9 cellular contexts compared by ENCODE assay signal in genomic region chr22:42857845-42858481, GRCh38. TPM values are rescaled to one million over a fixed set of nuclear protein-coding genes. Genes with fewer than 3 reads are reported as not detected.
DNase-seq lines count a peak whose midpoint lies in the region; ATAC-seq and TF ChIP-seq lines count a peak whose summit lies in the region.
"Had no signal": no experiment of that assay in that cellular context is flagged by ENCODE, and none has a peak within 500 bp of the region (broad histone marks: within the 10 kb centered on the region; RNA-seq: fewer than 3 reads in every experiment).

No MANE protein-coding gene starts in this region.

- no peaks in the 10 kb centered on the region for H3K9me3 Mint-ChIP-seq in activated T-helper 17 cell treated with anti-CD3 and anti-CD28 coated beads, Interleukin-2, amount 50 U/mL, for 72 hours

- H3K27ac ChIP-seq in right lobe of liver (peak overlapping the region; percentile 98 to 99 (median 99)), testis (peak overlapping the region in 1 of 2 donors; percentile 96)

- no peak overlapping the region for H3K27ac Mint-ChIP-seq in activated T-helper 17 cell treated with anti-CD3 and anti-CD28 coated beads, Interleukin-2, amount 50 U/mL, for 72 hours

- DNase-seq in NCI-H1105 treated with DMSO at 0.1 percent for 48 hours (lab: John Stamatoyannopoulos, UW) (peak; percentile 15), NCI-H1105 (lab: John Stamatoyannopoulos, UW) (no peak), right lobe of liver (peak in 2 of 3 donors; percentile 71 to 75), testis (no peak), NCI-H748 (lab: John Stamatoyannopoulos, UW; ENCODE audit: unreplicated experiment) (no peak), NCI-H345 treated with DMSO at 0.1 percent for 48 hours (lab: John Stamatoyannopoulos, UW; ENCODE audit: unreplicated experiment) (no peak)
- no peak for DNase-seq in effector CD8-positive, alpha-beta T cell (lab: John Stamatoyannopoulos, UW)

- no peaks in the 10 kb centered on the region for H3K27me3 Mint-ChIP-seq in activated T-helper 17 cell treated with anti-CD3 and anti-CD28 coated beads, Interleukin-2, amount 50 U/mL, for 72 hours

- TF ChIP-seq CTCF in right lobe of liver (IDR thresholded peaks at IDR 0.05) (no peak), testis (IDR thresholded peaks at IDR 0.05) (no peak)

- H3K4me1 ChIP-seq in right lobe of liver (peaks cover 0 to 13% (median 4%) of the 10 kb centered on the region in 4 donors), testis (peaks cover 17% of the 10 kb centered on the region)

- no peak for TF ChIP-seq POLR2A in right lobe of liver (IDR thresholded peaks at IDR 0.05)
- TF ChIP-seq POLR2A in testis (IDR thresholded peaks at IDR 0.05), result no peak

- H3K9me3 ChIP-seq in right lobe of liver, result no peaks in the 10 kb centered on the region
- H3K9me3 ChIP-seq in testis, result no peaks in the 10 kb centered on the region

- WGBS in right lobe of liver (ENCODE audit: insufficient coverage, low coverage, low lambda C conversion rate, missing lambda C conversion rate), result 88% methylated on average over 14 of the region's 14 CpGs
- WGBS in testis, 2 donors, result 76 to 80% methylated on average over 14 of the region's 14 CpGs

- intact Hi-C loops in right lobe of liver (cut with DNase I), result no loop called here
- intact Hi-C loops in testis (cut with DNase I; ENCODE audit: low total_unique reads), result no loop called here

- H3K36me3 ChIP-seq in right lobe of liver (peaks cover 0 to 1% (median 0%) of the 10 kb centered on the region in 4 donors), testis (ENCODE audit: low read depth, missing control alignments) (no peaks in the 10 kb centered on the region)

- no peak for ATAC-seq in activated T-helper 17 cell treated with anti-CD3 and anti-CD28 coated beads, Interleukin-2, amount 50 U/mL, for 72 hours (replicated peaks)
- peak; percentile 1 to 45 (median 25) for ATAC-seq in right lobe of liver

- peak overlapping the region; percentile 94 for H3K4me3 Mint-ChIP-seq in activated T-helper 17 cell treated with anti-CD3 and anti-CD28 coated beads, Interleukin-2, amount 50 U/mL, for 72 hours

- peaks cover 5% of the 10 kb centered on the region for H3K4me1 Mint-ChIP-seq in activated T-helper 17 cell treated with anti-CD3 and anti-CD28 coated beads, Interleukin-2, amount 50 U/mL, for 72 hours

- H3K4me3 ChIP-seq in right lobe of liver (peak overlapping the region; percentile 35 to 90 (median 87)), testis (peak overlapping the region; percentile 85 to 93)
- H3K4me3 ChIP-seq: A549 had no signal

- H3K36me3 Mint-ChIP-seq in activated T-helper 17 cell treated with anti-CD3 and anti-CD28 coated beads, Interleukin-2, amount 50 U/mL, for 72 hours (ENCODE audit: low read depth), result peaks cover 6% of the 10 kb centered on the region

- H3K27me3 ChIP-seq in right lobe of liver, result no peaks in the 10 kb centered on the region
- no peaks in the 10 kb centered on the region for H3K27me3 ChIP-seq in testis

RNA-seq across cellular contexts. Expression of gene ARFGAP3, which starts 0.9 kb away (rescaled TPM):
- total RNA-seq in activated T-helper 17 cell treated with anti-CD3 and anti-CD28 coated beads, Interleukin-2, amount 50 U/mL, for 72 hours, result 10 to 100 TPM; 32.0 to 32.8 TPM
- 10 to 100 TPM; 19.8 to 48.4 (median 30.4) TPM for total RNA-seq in right lobe of liver
- total RNA-seq in testis, result 10 to 100 TPM; 50.2 to 54.1 TPM
- polyA plus RNA-seq in testis (ENCODE audit: insufficient read depth, low read depth, low replicate concordance), result 82.9 TPM

Comparison
In these comparisons a context has a peak if more than half of its experiments do, and no peak if none do; other contexts are left out.
1. DNase-seq: peak in NCI-H1105 treated with DMSO at 0.1 percent for 48 hours (single experiment) and right lobe of liver (2 of 3); none in NCI-H1105 (single experiment), testis (single experiment), effector CD8-positive, alpha-beta T cell (single experiment), NCI-H748 (single experiment) and NCI-H345 treated with DMSO at 0.1 percent for 48 hours (single experiment).